Comparison of ENCODE assay signal across 1 cellular context in genomic region chr10:86688398-86688921, GRCh38.
TF ChIP-seq lines count a peak whose summit lies in the region.

No MANE protein-coding gene starts in this region.

TF ChIP-seq in endothelial cell of umbilical vein, 7 proteins besides CTCF, POLR2A, EP300 and RAD21 (continued from another document):
- TF ChIP-seq POLR2AphosphoS5 (IDR thresholded peaks at IDR 0.05; ENCODE audit: insufficient read depth, low read depth, low read length) = no peak
- no peak for TF ChIP-seq MYC (IDR thresholded peaks at IDR 0.05; ENCODE audit: low read depth, low read length)
- no peak for TF ChIP-seq GATA2 (IDR thresholded peaks at IDR 0.05; ENCODE audit: insufficient read depth, insufficient read length, low read depth, low read length)
- TF ChIP-seq EZH2 (IDR thresholded peaks at IDR 0.05; ENCODE audit: borderline replicate concordance, low read depth, low read length, severe bottlenecking) = no peak
- TF ChIP-seq JUN (IDR thresholded peaks at IDR 0.05; ENCODE audit: borderline replicate concordance, insufficient read depth, insufficient read length, low read depth) = no peak
